Comparison of ENCODE assay signal across 27 cellular contexts in the genomic region with DNA sequence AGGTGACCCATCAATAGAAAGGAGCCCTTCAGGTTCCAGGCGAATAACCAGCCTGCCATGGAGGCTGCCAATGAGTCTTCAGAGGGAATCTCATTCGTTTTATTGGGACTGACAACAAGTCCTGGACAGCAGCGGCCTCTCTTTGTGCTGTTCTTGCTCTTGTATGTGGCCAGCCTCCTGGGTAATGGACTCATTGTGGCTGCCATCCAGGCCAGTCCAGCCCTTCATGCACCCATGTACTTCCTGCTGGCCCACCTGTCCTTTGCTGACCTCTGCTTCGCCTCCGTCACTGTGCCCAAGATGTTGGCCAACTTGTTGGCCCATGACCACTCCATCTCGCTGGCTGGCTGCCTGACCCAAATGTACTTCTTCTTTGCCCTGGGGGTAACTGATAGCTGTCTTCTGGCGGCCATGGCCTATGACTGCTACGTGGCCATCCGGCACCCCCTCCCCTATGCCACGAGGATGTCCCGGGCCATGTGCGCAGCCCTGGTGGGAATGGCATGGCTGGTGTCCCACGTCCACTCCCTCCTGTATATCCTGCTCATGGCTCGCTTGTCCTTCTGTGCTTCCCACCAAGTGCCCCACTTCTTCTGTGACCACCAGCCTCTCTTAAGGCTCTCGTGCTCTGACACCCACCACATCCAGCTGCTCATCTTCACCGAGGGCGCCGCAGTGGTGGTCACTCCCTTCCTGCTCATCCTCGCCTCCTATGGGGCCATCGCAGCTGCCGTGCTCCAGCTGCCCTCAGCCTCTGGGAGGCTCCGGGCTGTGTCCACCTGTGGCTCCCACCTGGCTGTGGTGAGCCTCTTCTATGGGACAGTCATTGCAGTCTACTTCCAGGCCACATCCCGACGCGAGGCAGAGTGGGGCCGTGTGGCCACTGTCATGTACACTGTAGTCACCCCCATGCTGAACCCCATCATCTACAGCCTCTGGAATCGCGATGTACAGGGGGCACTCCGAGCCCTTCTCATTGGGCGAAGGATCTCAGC. TPM values are rescaled to one million over a fixed set of nuclear protein-coding genes. Genes with fewer than 3 reads are reported as not detected.
"Had no signal": no experiment of that assay in that cellular context is flagged by ENCODE, and none has a peak within 500 bp of the region (broad histone marks: within the 10 kb centered on the region; RNA-seq: fewer than 3 reads in every experiment).

A gene with protein sequence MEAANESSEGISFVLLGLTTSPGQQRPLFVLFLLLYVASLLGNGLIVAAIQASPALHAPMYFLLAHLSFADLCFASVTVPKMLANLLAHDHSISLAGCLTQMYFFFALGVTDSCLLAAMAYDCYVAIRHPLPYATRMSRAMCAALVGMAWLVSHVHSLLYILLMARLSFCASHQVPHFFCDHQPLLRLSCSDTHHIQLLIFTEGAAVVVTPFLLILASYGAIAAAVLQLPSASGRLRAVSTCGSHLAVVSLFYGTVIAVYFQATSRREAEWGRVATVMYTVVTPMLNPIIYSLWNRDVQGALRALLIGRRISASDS (plus strand): TSS at position 58 of the 995 bp plus-strand sequence. CDS start 0 bp downstream, at position 58.

- DNase-seq: activated CD4-positive, alpha-beta memory T cell treated with anti-CD3 and anti-CD28 coated beads for 36 hours; activated CD4-positive, alpha-beta T cell treated with anti-CD3 and anti-CD28 coated beads, Interleukin-2, amount 10 ng/mL, durations not matched to agents 7 days and 5 days; activated CD4-positive, CD25-positive, alpha-beta regulatory T cell; activated CD8-positive, alpha-beta memory T cell treated with anti-CD3 and anti-CD28 coated beads for 24 hours; activated effector memory CD4-positive, alpha-beta T cell treated with anti-CD3 and anti-CD28 coated beads, Interleukin-2, amount 50 U/mL, for 16 hours; activated naive CD4-positive, alpha-beta T cell treated with Interleukin-2 at 50 U/mL for 16 hours; activated naive CD8-positive, alpha-beta T cell treated with anti-CD3 and anti-CD28 coated beads, Interleukin-2, amount 50 U/mL, for 24 hours; activated T-cell treated with anti-CD3 and anti-CD28 coated beads, Interleukin-2, amount 50 U/mL, for 4 hours; amniotic stem cell; body of pancreas; KG1; NCI-H1048; NCI-H146; NCI-H187 treated with DMSO at 0.1 percent for 48 hours; NCI-H2081 treated with DMSO at 0.1 percent for 48 hours; NCI-H446; NCI-H524; PC-3; SHP77; T-cell had no signal

- H3K27ac ChIP-seq: ascending aorta, body of pancreas, VCaP had no signal

- H3K27me3 Mint-ChIP-seq: activated CD4-positive, alpha-beta memory T cell treated with anti-CD3 and anti-CD28 coated beads for 36 hours; activated CD4-positive, alpha-beta T cell treated with anti-CD3 and anti-CD28 coated beads, Interleukin-2, amount 10 ng/mL, durations not matched to agents 7 days and 5 days; activated naive CD8-positive, alpha-beta T cell treated with anti-CD3 and anti-CD28 coated beads, Interleukin-2, amount 50 U/mL, for 24 hours; T-cell had no signal

- H3K4me1 ChIP-seq: ascending aorta, body of pancreas had no signal

- H3K27ac Mint-ChIP-seq: activated CD4-positive, alpha-beta memory T cell treated with anti-CD3 and anti-CD28 coated beads for 36 hours; activated CD4-positive, alpha-beta T cell treated with anti-CD3 and anti-CD28 coated beads, Interleukin-2, amount 10 ng/mL, durations not matched to agents 7 days and 5 days; activated naive CD4-positive, alpha-beta T cell treated with anti-CD3 and anti-CD28 coated beads, Interleukin-2, amount 50 U/mL, for 72 hours; activated naive CD8-positive, alpha-beta T cell treated with anti-CD3 and anti-CD28 coated beads, Interleukin-2, amount 50 U/mL, for 24 hours; T-cell had no signal

- H3K4me3 Mint-ChIP-seq: activated CD4-positive, alpha-beta memory T cell treated with anti-CD3 and anti-CD28 coated beads for 36 hours; activated CD4-positive, alpha-beta T cell treated with anti-CD3 and anti-CD28 coated beads, Interleukin-2, amount 10 ng/mL, durations not matched to agents 7 days and 5 days; activated naive CD8-positive, alpha-beta T cell treated with anti-CD3 and anti-CD28 coated beads, Interleukin-2, amount 50 U/mL, for 24 hours; activated T-cell treated with anti-CD3 and anti-CD28 coated beads, Interleukin-2, amount 50 U/mL, for 4 hours; T-cell had no signal

- H3K27me3 ChIP-seq: ascending aorta, body of pancreas had no signal

- H3K4me1 Mint-ChIP-seq: activated CD4-positive, alpha-beta T cell treated with anti-CD3 and anti-CD28 coated beads, Interleukin-2, amount 10 ng/mL, durations not matched to agents 7 days and 5 days; activated naive CD8-positive, alpha-beta T cell treated with anti-CD3 and anti-CD28 coated beads, Interleukin-2, amount 50 U/mL, for 24 hours; T-cell had no signal

- H3K9me3 Mint-ChIP-seq: activated CD4-positive, alpha-beta T cell treated with anti-CD3 and anti-CD28 coated beads, Interleukin-2, amount 10 ng/mL, durations not matched to agents 7 days and 5 days; activated naive CD8-positive, alpha-beta T cell treated with anti-CD3 and anti-CD28 coated beads, Interleukin-2, amount 50 U/mL, for 24 hours; activated T-cell treated with anti-CD3 and anti-CD28 coated beads, Interleukin-2, amount 50 U/mL, for 4 hours; T-cell had no signal

- H3K36me3 Mint-ChIP-seq: activated CD4-positive, alpha-beta memory T cell treated with anti-CD3 and anti-CD28 coated beads for 36 hours had no signal

- H3K4me3 ChIP-seq: ascending aorta, body of pancreas had no signal

- H3K36me3 ChIP-seq: ascending aorta had no signal

- ATAC-seq: activated naive CD4-positive, alpha-beta T cell treated with anti-CD3 and anti-CD28 coated beads, Interleukin-2, amount 50 U/mL, for 72 hours; activated naive CD8-positive, alpha-beta T cell treated with anti-CD3 and anti-CD28 coated beads, Interleukin-2, amount 50 U/mL, for 24 hours; activated T-cell treated with anti-CD3 and anti-CD28 coated beads, Interleukin-2, amount 50 U/mL, for 4 hours; body of pancreas; PC-3; T-cell had no signal

- H3K9me3 ChIP-seq: ascending aorta, body of pancreas had no signal

RNA-seq across cellular contexts. Expression of the gene that starts here (rescaled TPM):
- total RNA-seq: activated CD4-positive, alpha-beta memory T cell treated with anti-CD3 and anti-CD28 coated beads for 36 hours; activated CD4-positive, alpha-beta T cell treated with anti-CD3 and anti-CD28 coated beads, Interleukin-2, amount 10 ng/mL, durations not matched to agents 7 days and 5 days; activated naive CD4-positive, alpha-beta T cell treated with anti-CD3 and anti-CD28 coated beads, Interleukin-2, amount 50 U/mL, for 72 hours; activated T-cell treated with anti-CD3 and anti-CD28 coated beads, Interleukin-2, amount 50 U/mL, for 4 hours; ascending aorta; body of pancreas; LHCN-M2; M059J; PC-3; SK-MEL-5; T-cell; T-helper 2 cell treated with Interferon-gamma antibody and Interleukin-4, amounts not matched to agents 100 ng/mL and 5 ng/mL, for 36 hours had no signal
